Comparison of ENCODE assay signal across 19 cellular contexts in the genomic region with DNA sequence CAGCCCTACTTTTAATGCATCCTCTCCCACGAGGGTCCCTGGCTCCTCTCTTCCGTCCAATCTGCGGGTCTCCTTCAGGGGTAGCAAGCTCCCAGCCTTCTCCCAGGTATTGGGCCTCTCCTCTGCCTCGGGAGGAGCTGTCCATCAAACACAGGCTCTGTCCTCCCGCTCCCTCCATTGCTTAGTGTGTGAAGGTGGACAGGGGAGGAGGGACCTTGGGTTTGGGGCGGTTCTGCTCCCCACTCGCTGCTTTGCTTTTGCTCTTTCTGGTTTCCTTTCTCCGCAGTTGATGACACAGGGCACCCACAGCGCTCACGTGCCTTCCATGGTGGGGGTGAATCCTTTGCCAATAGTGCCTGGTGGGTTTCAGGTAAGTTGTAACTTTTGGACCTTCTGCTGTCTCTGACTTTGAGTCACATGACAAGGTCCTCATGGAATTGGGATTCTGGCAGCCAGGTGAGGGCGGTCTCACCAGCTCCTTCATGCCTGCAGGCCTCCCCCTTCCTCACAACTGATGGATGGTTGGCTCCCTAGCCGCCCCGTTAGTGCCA. TPM values are rescaled to one million over a fixed set of nuclear protein-coding genes. Genes with fewer than 3 reads are reported as not detected.
DNase-seq lines count a peak whose midpoint lies in the region; ATAC-seq, FAIRE-seq and TF ChIP-seq lines count a peak whose summit lies in the region.
"Had no signal": no experiment of that assay in that cellular context is flagged by ENCODE, and none has a peak within 500 bp of the region (broad histone marks: within the 10 kb centered on the region; RNA-seq: fewer than 3 reads in every experiment).

No MANE protein-coding gene starts in this region.

- no peak overlapping the region for H3K4ac ChIP-seq in H1 (replicated peaks; ENCODE audit: insufficient read length, low read depth, low read length)
- no peak overlapping the region for H3K4ac ChIP-seq in mesenchymal stem cell (ENCODE audit: low read depth in 1 of 2, low read length in 2 of 2)

- no peak for TF ChIP-seq POLR2A in H1 (IDR thresholded peaks at IDR 0.05; ENCODE audit: control extremely low read depth in 1 of 2, low read depth in 2 of 2, low read length in 2 of 2)

- H2BK12ac ChIP-seq in H1 (ENCODE audit: low read depth, low read length) (no peak overlapping the region; the same call in 1 of the 2 replicates), mesenchymal stem cell (ENCODE audit: low read length in 2 of 2) (no peak overlapping the region)

- no peak overlapping the region for H3K27ac ChIP-seq in H1 (ENCODE audit: low read depth, low read length)
- no peak overlapping the region for H3K27ac ChIP-seq in mesenchymal stem cell (ENCODE audit: low read length, poor library complexity, severe bottlenecking)
- H3K27ac ChIP-seq: PC-9, RWPE1, SJCRH30 had no signal

- H2AK5ac ChIP-seq in H1 (ENCODE audit: low read depth, low read length) (no peak overlapping the region), mesenchymal stem cell (ENCODE audit: low read length, severe bottlenecking) (no peak overlapping the region)

- H3K56ac ChIP-seq in H1 (replicated peaks; ENCODE audit: insufficient read length, low read depth, low read length), result no peak overlapping the region

- H2AFZ ChIP-seq in H1 (ENCODE audit: low read length) (peak overlapping the region; percentile 45; the same call in 1 of the 2 replicates), mesenchymal stem cell (ENCODE audit: low read depth, low read length) (no peak overlapping the region)
- H2AFZ ChIP-seq: PC-9 had no signal

- H3K4me2 ChIP-seq in H1 (ENCODE audit: insufficient read depth in 1 of 2, low read depth in 2 of 2, low read length in 2 of 2) (no peak overlapping the region), mesenchymal stem cell (ENCODE audit: low read length, poor library complexity, severe bottlenecking) (no peak overlapping the region)
- H3K4me2 ChIP-seq: PC-9 had no signal

- no peak overlapping the region for H4K5ac ChIP-seq in H1 (ENCODE audit: insufficient read length, low read depth, low read length)

- no peaks in the 10 kb centered on the region for H3K79me1 ChIP-seq in H1 (ENCODE audit: low read depth, low read length)
- H3K79me1 ChIP-seq in mesenchymal stem cell (replicated peaks; ENCODE audit: low read length, poor library complexity, severe bottlenecking), result no peaks in the 10 kb centered on the region

- H2BK5ac ChIP-seq in H1 (ENCODE audit: low read depth, low read length) (no peak overlapping the region), mesenchymal stem cell (ENCODE audit: low read depth, low read length, poor library complexity, severe bottlenecking) (no peak overlapping the region)

- TF ChIP-seq RAD21 in H1 (IDR thresholded peaks at IDR 0.05 in 1 of 2, conservative IDR thresholded peaks at IDR 0.05 in 1 of 2; ENCODE audit: low read depth in 2 of 2, low read length in 2 of 2), result no peak

- no peaks in the 10 kb centered on the region for H3K79me2 ChIP-seq in H1 (ENCODE audit: control insufficient read depth in 1 of 2, insufficient read depth in 2 of 2, low read length in 2 of 2)

- CTCF ChIA-PET in H1 (lab: Charles Lee; ENCODE audit: partially characterized antibody), result interaction anchor here (0.7 to 5.2 kb wide), 7 partner anchors 8 to 1125 kb away, joined by 3 to 21 read pairs (median 4); no protein-coding TSS in a partner anchor

- 0 out of 2 replicates have a peak overlapping the region, but pooled peaks have one; percentile 57 for H2BK20ac ChIP-seq in H1 (ENCODE audit: low read length)

- H3K4me3 ChIP-seq in H7 (ENCODE audit: insufficient read depth, low read depth, low read length) (no peak overlapping the region), H1 (ENCODE audit: extremely low read depth in 1 of 4, insufficient read depth in 2 of 4, low read depth in 3 of 4, low read length in 4 of 4) (no peak overlapping the region), mesenchymal stem cell (ENCODE audit: insufficient read depth in 1 of 2, low read depth in 1 of 2, low read length in 2 of 2) (no peak overlapping the region)
- H3K4me3 ChIP-seq: PC-9, SJCRH30 had no signal

- H3K23me2 ChIP-seq in H1 (ENCODE audit: low read depth, low read length), result no peaks in the 10 kb centered on the region

- peak; percentile 30 for DNase-seq in D341Med (ENCODE audit: low spot score)
- peak; percentile 65 for DNase-seq in H7
- DNase-seq in H1 (ENCODE audit: low read depth in 1 of 2, low spot score in 2 of 2), result no peak
- no peak for DNase-seq in mesenchymal stem cell
- no peak for DNase-seq in SIG-M5 treated with dmso at 0.1 percent for 504 hours (lab: John Stamatoyannopoulos, UW; ENCODE audit: unreplicated experiment)
- DNase-seq: CD4-positive, CD25-positive, alpha-beta regulatory T cell; DMS 273 treated with DMSO at 0.1 percent for 48 hours; DMS79 treated with DMSO at 0.1 percent for 48 hours; HCEC 1CT; KBM-7; MM.1S; NCI-H1048; NCI-H1436; NCI-H187 treated with DMSO at 0.1 percent for 48 hours; PC-9; SJCRH30 had no signal

- no peak overlapping the region for H2BK120ac ChIP-seq in H1 (replicated peaks; ENCODE audit: low read depth, low read length)
- H2BK120ac ChIP-seq in mesenchymal stem cell (ENCODE audit: low read depth, low read length), result no peak overlapping the region

- no peaks in the 10 kb centered on the region for H4K20me1 ChIP-seq in H1 (replicated peaks in 1 of 2; ENCODE audit: control insufficient read depth in 1 of 2, insufficient read depth in 2 of 2, low read length in 2 of 2)

- no peak overlapping the region for H3K9ac ChIP-seq in H1 (replicated peaks in 1 of 4; ENCODE audit: extremely low read depth in 1 of 4, low read depth in 3 of 4, low read length in 3 of 4)
- no peak overlapping the region for H3K9ac ChIP-seq in mesenchymal stem cell (ENCODE audit: low read length)

- no peak for FAIRE-seq in H1 (lab: Jason Lieb, UNC)

- H3K23ac ChIP-seq in H1 (ENCODE audit: insufficient read length), result no peak overlapping the region
- H3K23ac ChIP-seq in mesenchymal stem cell (ENCODE audit: low read length in 2 of 2), result no peak overlapping the region

- WGBS in H1 (ENCODE audit: extremely low coverage in 1 of 2, insufficient coverage in 1 of 2, insufficient read length in 1 of 2, insufficient replicate concordance in 2 of 2, low coverage in 1 of 2, low lambda C conversion rate in 2 of 2, missing lambda C conversion rate in 1 of 2), 2 experiments, result 86% methylated on average over 12 of the region's 13 CpGs; no CpG with 5 or more reads in 1 of the 2 experiments
- WGBS in mesenchymal stem cell, result 87% methylated on average over 10 of the region's 13 CpGs

- H3K18ac ChIP-seq in H1 (ENCODE audit: extremely low read depth, low read length), result 0 out of 2 replicates have a peak overlapping the region, but pooled peaks have one; percentile 3
- H3K18ac ChIP-seq in mesenchymal stem cell (ENCODE audit: low read depth in 1 of 2, low read length in 2 of 2), result no peak overlapping the region

- no peak for TF ChIP-seq EP300 in H1 (IDR thresholded peaks at IDR 0.05; ENCODE audit: borderline replicate concordance in 1 of 2, low read depth in 2 of 2, low read length in 2 of 2)

- H3K4me1 ChIP-seq in H1 (replicated peaks in 1 of 4; ENCODE audit: control insufficient read depth in 3 of 4, insufficient read depth in 4 of 4, low read length in 3 of 4) (no peaks in the 10 kb centered on the region; a peak in 1 of 7 replicates), mesenchymal stem cell (ENCODE audit: control insufficient read depth, insufficient read depth, low read depth, low read length) (no peaks in the 10 kb centered on the region)
- H3K4me1 ChIP-seq: SJCRH30 had no signal

- H3K36me3 ChIP-seq in H7 (replicated peaks; ENCODE audit: control insufficient read depth, insufficient read depth, low read length) (no peaks in the 10 kb centered on the region), H1 (ENCODE audit: control insufficient read depth in 2 of 4, insufficient read depth in 4 of 4, low read length in 3 of 4) (no peaks in the 10 kb centered on the region), mesenchymal stem cell (ENCODE audit: control insufficient read depth in 1 of 2, insufficient read depth in 2 of 2, low read depth in 1 of 2, low read length in 2 of 2) (peaks cover 0 to 13% of the 10 kb centered on the region in 2 experiments)
- H3K36me3 ChIP-seq: SJCRH30 had no signal

- TF ChIP-seq CTCF in H1 (IDR thresholded peaks at IDR 0.05; ENCODE audit: control extremely low read depth in 1 of 3, insufficient read depth in 1 of 3, low read depth in 1 of 3, low read length in 3 of 3), result peak in 2 of 3 experiments; percentile 13 to 15; a peak in 2 of 4 replicates

- H2BK15ac ChIP-seq in H1 (ENCODE audit: low read length) (peak overlapping the region; percentile 76; the same call in 1 of the 2 replicates), mesenchymal stem cell (ENCODE audit: low read depth, poor library complexity, severe bottlenecking) (no peak overlapping the region)

- ATAC-seq in HG03342 (IDR thresholded peaks at IDR 0.05; ENCODE audit: unreplicated experiment) (no peak), HG02840 (IDR thresholded peaks at IDR 0.05; ENCODE audit: low FRiP score, unreplicated experiment) (no peak)

- H3K27me3 ChIP-seq in H7 (ENCODE audit: control insufficient read depth, insufficient read depth, low read length) (no peaks in the 10 kb centered on the region), H1 (replicated peaks in 1 of 4; ENCODE audit: control insufficient read depth in 3 of 4, extremely low read depth in 1 of 4, insufficient read depth in 3 of 4, low read length in 3 of 4) (peaks cover 0 to 3% (median 0%) of the 10 kb centered on the region in 4 experiments; a peak in 1 of 7 replicates), mesenchymal stem cell (ENCODE audit: control insufficient read depth in 1 of 2, insufficient read depth in 1 of 2, low read length in 2 of 2) (peaks cover 3 to 33% of the 10 kb centered on the region in 2 experiments)
- H3K27me3 ChIP-seq: SJCRH30 had no signal

- POLR2A ChIA-PET in H1 (lab: Charles Lee; ENCODE audit: partially characterized antibody), result interaction anchor here (0.6 to 1.5 kb wide), 2 partner anchors 7 to 74 kb away, joined by 3 to 7 read pairs; no protein-coding TSS in a partner anchor

- H3K9me3 ChIP-seq in H1 (ENCODE audit: insufficient read depth in 2 of 2, low read depth in 1 of 2, low read length in 1 of 2), result no peaks in the 10 kb centered on the region
- no peaks in the 10 kb centered on the region for H3K9me3 ChIP-seq in mesenchymal stem cell (ENCODE audit: control insufficient read depth, low read length)
- H3K9me3 ChIP-seq: SJCRH30 had no signal

- H4K8ac ChIP-seq in H1 (ENCODE audit: extremely low read depth, insufficient read depth, low read length) (0 out of 2 replicates have a peak overlapping the region, but pooled peaks have one; percentile 87), mesenchymal stem cell (ENCODE audit: low read length) (no peak overlapping the region)

- H4K91ac ChIP-seq in H1 (replicated peaks; ENCODE audit: insufficient read length, low read length), result peak overlapping the region; percentile 71
- peak overlapping the region; percentile 54 for H4K91ac ChIP-seq in mesenchymal stem cell (ENCODE audit: low read length)

- H3K14ac ChIP-seq in H1 (ENCODE audit: insufficient read length), result no peak overlapping the region
- H3K14ac ChIP-seq in mesenchymal stem cell (ENCODE audit: low read length in 2 of 2), result no peak overlapping the region

RNA-seq across cellular contexts. Expression of gene MUC20, which starts 18.9 kb away (rescaled TPM):
- total RNA-seq in H7 (2014; rRNA removed; shearing (Covaris generic)), result 0.52 and 0.69 TPM in 2 replicates
- 0.24 TPM in 1 of 2 replicates, not detected in the other for total RNA-seq in H1 (2021; fragmentation: NEBNext Ultra II Directional; extraction: Animal tissue kit (Norgen Biotek cat#: 25700))
- polyA plus RNA-seq in H1 (2011; rRNA removed), result 0.19 and 0.26 TPM in 2 replicates
- 0.26 TPM for polyA plus RNA-seq in H1 (2011; cell fraction: cytosol; rRNA removed)
- 0.27 TPM for polyA plus RNA-seq in H1 (2011; cell fraction: nucleus; rRNA removed)
- 0.13 to 0.19 TPM (median 0.15 TPM) in 3 of 4 replicates, not detected in the other for polyA plus RNA-seq in H1 (2012, experiment 1 of 2)
- not detected for polyA plus RNA-seq in H1 (2012, experiment 2 of 2)
- 0.16 TPM for polyA plus RNA-seq in H1 (2013, experiment 1 of 2)
- 0.33 TPM for polyA plus RNA-seq in H1 (2013, experiment 2 of 2)
- 0.16 TPM in 1 of 2 replicates, not detected in the other for polyA minus RNA-seq in H1 (2011; rRNA and poly(A)+ RNA removed)
- polyA minus RNA-seq in H1 (2011; cell fraction: cytosol; rRNA and poly(A)+ RNA removed), result not detected
- not detected for polyA minus RNA-seq in H1 (2011; cell fraction: nucleus; rRNA and poly(A)+ RNA removed)
- 0.35 TPM for polyA plus RNA-seq in mesenchymal stem cell (2013, experiment 1 of 2)
- polyA plus RNA-seq in mesenchymal stem cell (2013, experiment 2 of 2), result 0.30 TPM
- total RNA-seq: SJCRH30 had no signal

Comparison
In these comparisons a context has a peak if more than half of its experiments do, and no peak if none do; other contexts are left out.
1. DNase-seq: peak in D341Med (single experiment) and H7 (single experiment); none in H1 (0 of 2), mesenchymal stem cell (single experiment) and SIG-M5 treated with dmso at 0.1 percent for 504 hours (single experiment).